Comparison of ENCODE assay signal across 24 cellular contexts in genomic region chr2:64442801-64443429, GRCh38. TPM values are rescaled to one million over a fixed set of nuclear protein-coding genes. Genes with fewer than 3 reads are reported as not detected.
A peak's percentile ranks its signal among the peaks of the same experiment; 100 is the strongest.
DNase-seq lines count a peak whose midpoint lies in the region; FAIRE-seq and TF ChIP-seq lines count a peak whose summit lies in the region.
"Had no signal": no experiment of that assay in that cellular context is flagged by ENCODE, and none has a peak within 500 bp of the region (broad histone marks: within the 10 kb centered on the region; RNA-seq: fewer than 3 reads in every experiment).

No MANE protein-coding gene starts in this region.

- H3K4me1 Mint-ChIP-seq in CD14-positive monocyte = no peaks in the 10 kb centered on the region

- H3K56ac ChIP-seq in H1 (replicated peaks; ENCODE audit: insufficient read length, low read depth, low read length) = no peak overlapping the region
- H3K56ac ChIP-seq in mesendoderm (ENCODE audit: low read length) = no peak overlapping the region

- DNase-seq in ELF-1 (ENCODE audit: low read depth, low spot score) (peak; percentile 68), NCI-H82 (lab: John Stamatoyannopoulos, UW) (peak; percentile 64), H1 (ENCODE audit: low read depth in 1 of 2, low spot score in 2 of 2) (no peak), mesendoderm (peak; percentile 95), GF-D8 (lab: John Stamatoyannopoulos, UW) (no peak), CD14-positive monocyte (ENCODE audit: low spot score) (no peak), Kasumi-1 (lab: John Stamatoyannopoulos, UW) (no peak), ascending aorta (ENCODE audit: low spot score in 2 of 2) (no peak)
- DNase-seq: 8988T; ACHN; BE2C; Calu3; DMS79 treated with DMSO at 0.1 percent for 48 hours; GOT3; MV-4-11; NCI-H1105; NCI-H1436 treated with DMSO at 0.1 percent for 48 hours; NCI-H187 treated with DMSO at 0.1 percent for 48 hours; NCI-H2107; NCI-H748 treated with DMSO at 0.1 percent for 48 hours; NK-92 treated with Interleukin-12 subunit alpha and Interleukin-12 subunit beta, amount 100 ng/mL, for 24 hours; PC-9 had no signal

- H2AK5ac ChIP-seq in H1 (ENCODE audit: low read depth, low read length) (no peak overlapping the region), mesendoderm (ENCODE audit: low read length) (no peak overlapping the region)

- 69% methylated on average over 7 of the region's 7 CpGs; no CpG with 5 or more reads in 1 of the 2 experiments for WGBS in H1 (ENCODE audit: extremely low coverage in 1 of 2, insufficient coverage in 1 of 2, insufficient read length in 1 of 2, insufficient replicate concordance in 2 of 2, low coverage in 1 of 2, low lambda C conversion rate in 2 of 2, missing lambda C conversion rate in 1 of 2), 2 experiments
- WGBS in mesendoderm (ENCODE audit: extremely low coverage, insufficient coverage, low lambda C conversion rate) = no CpG with 5 or more reads among the region's 7 CpGs

- H3K14ac ChIP-seq in H1 (ENCODE audit: insufficient read length) = no peak overlapping the region

- no peak overlapping the region for H3K9ac ChIP-seq in H1 (replicated peaks in 1 of 4; ENCODE audit: extremely low read depth in 1 of 4, low read depth in 3 of 4, low read length in 3 of 4)
- H3K9ac ChIP-seq in mesendoderm (ENCODE audit: low read length) = no peak overlapping the region

- H3K9me3 ChIP-seq in H1 (ENCODE audit: insufficient read depth in 2 of 2, low read depth in 1 of 2, low read length in 1 of 2) (no peaks in the 10 kb centered on the region), ascending aorta (no peaks in the 10 kb centered on the region)
- H3K9me3 ChIP-seq: BE2C, SJSA1 had no signal

- H3K9me3 Mint-ChIP-seq in CD14-positive monocyte = no peaks in the 10 kb centered on the region

- no peaks in the 10 kb centered on the region for H3K36me3 ChIP-seq in H1 (ENCODE audit: control insufficient read depth in 2 of 4, insufficient read depth in 4 of 4, low read length in 3 of 4)
- H3K36me3 ChIP-seq in mesendoderm (ENCODE audit: control insufficient read depth, insufficient read depth, low read length) = no peaks in the 10 kb centered on the region
- H3K36me3 ChIP-seq in ascending aorta = no peaks in the 10 kb centered on the region
- H3K36me3 ChIP-seq: BE2C, SJSA1 had no signal

- TF ChIP-seq EP300 in H1 (IDR thresholded peaks at IDR 0.05; ENCODE audit: borderline replicate concordance in 1 of 2, low read depth in 2 of 2, low read length in 2 of 2) = no peak

- TF ChIP-seq CTCF in H1 (IDR thresholded peaks at IDR 0.05; ENCODE audit: control extremely low read depth in 1 of 3, insufficient read depth in 1 of 3, low read depth in 1 of 3, low read length in 3 of 3) (no peak), CD14-positive monocyte (IDR thresholded peaks at IDR 0.05) (no peak), ascending aorta (IDR thresholded peaks at IDR 0.05) (no peak)

- H2BK120ac ChIP-seq in H1 (replicated peaks; ENCODE audit: low read depth, low read length) (no peak overlapping the region), mesendoderm (ENCODE audit: low read depth, low read length) (no peak overlapping the region)

- peaks cover 2 to 9% (median 7%) of the 10 kb centered on the region in 3 donors for H3K27me3 Mint-ChIP-seq in CD14-positive monocyte (ENCODE audit: low read depth in 3 of 3)

- H4K91ac ChIP-seq in H1 (replicated peaks; ENCODE audit: insufficient read length, low read length) = no peak overlapping the region

- intact Hi-C loops in CD14-positive monocyte (cut with micrococcal nuclease) = no loop called here
- intact Hi-C loops in ascending aorta (cut with DNase I) = no loop called here

- POLR2A ChIA-PET in H1 (lab: Charles Lee; ENCODE audit: partially characterized antibody) = interaction anchor here (0.6 to 1.2 kb wide), 3 partner anchors 17 to 112 kb away, joined by 3 read pairs; no protein-coding TSS in a partner anchor

- no peak overlapping the region for H3K27ac Mint-ChIP-seq in CD14-positive monocyte

- no peaks in the 10 kb centered on the region for H3K79me2 ChIP-seq in H1 (ENCODE audit: control insufficient read depth in 1 of 2, insufficient read depth in 2 of 2, low read length in 2 of 2)
- no peaks in the 10 kb centered on the region for H3K79me2 ChIP-seq in mesendoderm (ENCODE audit: control insufficient read depth, insufficient read depth, low read length)

- no peak overlapping the region for H2BK20ac ChIP-seq in H1 (ENCODE audit: low read length)

- H2BK12ac ChIP-seq in H1 (ENCODE audit: low read depth, low read length) = peak overlapping the region; percentile 10; the same call in 1 of the 2 replicates

- no peak overlapping the region for H3K23ac ChIP-seq in H1 (ENCODE audit: insufficient read length)
- H3K23ac ChIP-seq in mesendoderm (ENCODE audit: low read length) = no peak overlapping the region

- H3K4me2 ChIP-seq in H1 (ENCODE audit: insufficient read depth in 1 of 2, low read depth in 2 of 2, low read length in 2 of 2) (no peak overlapping the region), mesendoderm (ENCODE audit: low read length) (no peak overlapping the region)
- H3K4me2 ChIP-seq: PC-9 had no signal

- H3K27me3 ChIP-seq in H1 (replicated peaks in 1 of 4; ENCODE audit: control insufficient read depth in 3 of 4, extremely low read depth in 1 of 4, insufficient read depth in 3 of 4, low read length in 3 of 4) (no peaks in the 10 kb centered on the region), mesendoderm (ENCODE audit: insufficient read depth, low read length, poor library complexity) (no peaks in the 10 kb centered on the region), ascending aorta (no peaks in the 10 kb centered on the region)
- H3K27me3 ChIP-seq: BE2C had no signal

- TF ChIP-seq RAD21 in H1 (IDR thresholded peaks at IDR 0.05 in 1 of 2, conservative IDR thresholded peaks at IDR 0.05 in 1 of 2; ENCODE audit: low read depth in 2 of 2, low read length in 2 of 2) = no peak

- CTCF ChIA-PET in H1 (lab: Charles Lee; ENCODE audit: partially characterized antibody) = interaction anchor here (0.8 kb wide), 1 partner anchor 111 kb away, joined by 3 read pairs; no protein-coding TSS in a partner anchor

- no peak overlapping the region for H2AFZ ChIP-seq in H1 (ENCODE audit: low read length)
- H2AFZ ChIP-seq: PC-9 had no signal

- no peak for TF ChIP-seq POLR2A in H1 (IDR thresholded peaks at IDR 0.05; ENCODE audit: control extremely low read depth in 1 of 2, low read depth in 2 of 2, low read length in 2 of 2)

- no peaks in the 10 kb centered on the region for H3K36me3 Mint-ChIP-seq in CD14-positive monocyte

- H4K8ac ChIP-seq in H1 (ENCODE audit: extremely low read depth, insufficient read depth, low read length) (no peak overlapping the region), mesendoderm (ENCODE audit: low read depth, low read length) (no peak overlapping the region)

- no peak overlapping the region for H3K4ac ChIP-seq in H1 (replicated peaks; ENCODE audit: insufficient read length, low read depth, low read length)
- H3K4ac ChIP-seq in mesendoderm (ENCODE audit: low read depth, low read length) = no peak overlapping the region

- H3K18ac ChIP-seq in H1 (ENCODE audit: extremely low read depth, low read length) (no peak overlapping the region), mesendoderm (ENCODE audit: low read length) (no peak overlapping the region)

- H3K4me3 ChIP-seq in H1 (ENCODE audit: extremely low read depth in 1 of 4, insufficient read depth in 2 of 4, low read depth in 3 of 4, low read length in 4 of 4) (no peak overlapping the region), mesendoderm (ENCODE audit: low read length) (no peak overlapping the region), ascending aorta (no peak overlapping the region)
- H3K4me3 ChIP-seq: PC-9, SJSA1 had no signal

- H3K79me1 ChIP-seq in H1 (ENCODE audit: low read depth, low read length) (no peaks in the 10 kb centered on the region), mesendoderm (ENCODE audit: low read length) (no peaks in the 10 kb centered on the region)

- H3K4me1 ChIP-seq in H1 (replicated peaks in 1 of 4; ENCODE audit: control insufficient read depth in 3 of 4, insufficient read depth in 4 of 4, low read length in 3 of 4) (no peaks in the 10 kb centered on the region; a peak in 1 of 7 replicates), mesendoderm (ENCODE audit: control insufficient read depth, low read depth, low read length) (no peaks in the 10 kb centered on the region), ascending aorta (no peaks in the 10 kb centered on the region)
- H3K4me1 ChIP-seq: BE2C, SJSA1 had no signal

- H4K20me1 ChIP-seq in H1 (replicated peaks in 1 of 2; ENCODE audit: control insufficient read depth in 1 of 2, insufficient read depth in 2 of 2, low read length in 2 of 2) = no peaks in the 10 kb centered on the region

- H2BK15ac ChIP-seq in H1 (ENCODE audit: low read length) = no peak overlapping the region
- H2BK15ac ChIP-seq in mesendoderm (replicated peaks; ENCODE audit: low read depth) = no peak overlapping the region

- H3K27ac ChIP-seq in H1 (ENCODE audit: low read depth, low read length) = no peak overlapping the region
- no peak overlapping the region for H3K27ac ChIP-seq in mesendoderm (ENCODE audit: low read depth, low read length)
- H3K27ac ChIP-seq in ascending aorta = no peak overlapping the region
- H3K27ac ChIP-seq: HL-60, PC-9, SJSA1 had no signal

- no peak overlapping the region for H3K4me3 Mint-ChIP-seq in CD14-positive monocyte

- no peaks in the 10 kb centered on the region for H3K23me2 ChIP-seq in H1 (ENCODE audit: low read depth, low read length)

- no peak overlapping the region for H2BK5ac ChIP-seq in H1 (ENCODE audit: low read depth, low read length)
- no peak overlapping the region for H2BK5ac ChIP-seq in mesendoderm (ENCODE audit: low read length)

- no peak overlapping the region for H4K5ac ChIP-seq in H1 (ENCODE audit: insufficient read length, low read depth, low read length)
- no peak overlapping the region for H4K5ac ChIP-seq in mesendoderm (ENCODE audit: low read length)

- peak; percentile 52 for FAIRE-seq in H1 (lab: Jason Lieb, UNC)

TF ChIP-seq in H1, 55 proteins besides CTCF, POLR2A, EP300 and RAD21 (continues in another document):
- TF ChIP-seq KDM1A (IDR thresholded peaks at IDR 0.05; ENCODE audit: borderline replicate concordance, low read length) (peak; percentile 71; the same call in 1 of the 2 replicates), SIRT6 (IDR thresholded peaks at IDR 0.05; ENCODE audit: low read length) (no peak)

RNA-seq across cellular contexts. Expression of gene LGALSL, which starts 11.0 kb away (rescaled TPM):
- total RNA-seq in H1 (2021; fragmentation: NEBNext Ultra II Directional; extraction: Animal tissue kit (Norgen Biotek cat#: 25700)) = 29.2 and 32.3 TPM in 2 replicates
- polyA plus RNA-seq in H1 (2011; rRNA removed) (13.6 and 14.0 TPM in 2 replicates), CD14-positive monocyte (under 1 TPM; 0.22 to 0.30 TPM)
- polyA plus RNA-seq in H1 (2011; cell fraction: cytosol; rRNA removed) = 13.6 TPM
- polyA plus RNA-seq in H1 (2011; cell fraction: nucleus; rRNA removed) = 12.2 TPM
- 24.4 to 46.0 TPM (median 31.0 TPM) in 4 replicates for polyA plus RNA-seq in H1 (2012, experiment 1 of 2)
- 7.0 TPM for polyA plus RNA-seq in H1 (2012, experiment 2 of 2)
- polyA plus RNA-seq in H1 (2013, experiment 1 of 2) = 9.9 TPM
- 9.4 TPM for polyA plus RNA-seq in H1 (2013, experiment 2 of 2)
- polyA minus RNA-seq in H1 (2011; rRNA and poly(A)+ RNA removed) = 31.9 and 36.8 TPM in 2 replicates
- polyA minus RNA-seq in H1 (2011; cell fraction: cytosol; rRNA and poly(A)+ RNA removed) = 13.7 TPM
- 10.4 TPM for polyA minus RNA-seq in H1 (2011; cell fraction: nucleus; rRNA and poly(A)+ RNA removed)
- polyA plus RNA-seq in mesendoderm (2013, experiment 1 of 2) = 9.2 TPM
- 8.9 TPM for polyA plus RNA-seq in mesendoderm (2013, experiment 2 of 2)
- 35.4 TPM for total RNA-seq in ascending aorta

Comparison
In these comparisons a context has a peak if more than half of its experiments do, and no peak if none do; other contexts are left out.
1. DNase-seq: peak in ELF-1 (single experiment), NCI-H82 (single experiment) and mesendoderm (single experiment); none in H1 (0 of 2), GF-D8 (single experiment), CD14-positive monocyte (single experiment), Kasumi-1 (0 of 2) and ascending aorta (0 of 2).